In genomic region chr13:80655778-80656518, GRCh38 we compare ENCODE assay signal across 17 cellular contexts.
DNase-seq lines count a peak whose midpoint lies in the region; ATAC-seq and TF ChIP-seq lines count a peak whose summit lies in the region.
"Had no signal": no experiment of that assay in that cellular context is flagged by ENCODE, and none has a peak within 500 bp of the region (broad histone marks: within the 10 kb centered on the region; RNA-seq: fewer than 3 reads in every experiment).

No MANE protein-coding gene starts in this region.

- H3K79me2 ChIP-seq in OCI-LY7 (ENCODE audit: insufficient read depth, low read depth, low read length): no peaks in the 10 kb centered on the region

- in situ Hi-C loops in KBM-7 (cut with MboI; ENCODE audit: low pct_unique_long_range_greater_than_20kb, low sequenced_read_pairs): no loop called here

- H3K9me3 ChIP-seq in OCI-LY7 (ENCODE audit: low read length): no peaks in the 10 kb centered on the region
- H3K9me3 ChIP-seq: A549, Peyer's patch had no signal

- intact Hi-C loops in OCI-LY7 (cut with micrococcal nuclease; ENCODE audit: unreplicated experiment): no loop called here

- H4K20me1 ChIP-seq in OCI-LY7 (ENCODE audit: insufficient read depth, low read length): no peaks in the 10 kb centered on the region

- H3K36me3 ChIP-seq in OCI-LY7 (ENCODE audit: insufficient read depth, low read length): no peaks in the 10 kb centered on the region
- H3K36me3 ChIP-seq: Peyer's patch had no signal

- POLR2A ChIA-PET in OCI-LY7 (lab: Charles Lee): no interaction called here

- no peak overlapping the region for H3K4me2 ChIP-seq in OCI-LY7 (ENCODE audit: low read length)
- H3K4me2 ChIP-seq: A549 had no signal

- DNase-seq in NCI-H82 (lab: John Stamatoyannopoulos, UW): peak; percentile 8
- DNase-seq in NCI-H82 treated with DMSO at 0.1 percent for 48 hours (lab: John Stamatoyannopoulos, UW; ENCODE audit: unreplicated experiment): no peak
- DNase-seq in OCI-LY7 (ENCODE audit: low spot score): peak; percentile 1
- no peak for DNase-seq in epithelial cell of proximal tubule (ENCODE audit: low read depth)
- DNase-seq in KBM-7: no peak
- no peak for DNase-seq in stimulated activated CD4-positive, alpha-beta T cell treated with anti-CD3 and anti-CD28 coated beads, Interleukin-4, amount 100 ng/mL, for 4 hours
- DNase-seq in glomerular visceral epithelial cell (ENCODE audit: extremely low spot score): no peak
- DNase-seq: DND-41, GDM1, MV-4-11, NCI-H1436, NCI-H2081 treated with DMSO at 0.1 percent for 48 hours, NCI-H69, Peyer's patch, Right ventricle myocardium superior had no signal

- CTCF ChIA-PET in OCI-LY7 (lab: Charles Lee; ENCODE audit: unreplicated experiment): interaction anchor here (0.5 kb wide), 1 partner anchor 26 kb away, joined by 4 read pairs; no protein-coding TSS in a partner anchor

- TF ChIP-seq CTCF in OCI-LY7 (conservative IDR thresholded peaks at IDR 0.05; ENCODE audit: low read length): no peak
- peak; percentile 13 for TF ChIP-seq CTCF in epithelial cell of proximal tubule (conservative IDR thresholded peaks at IDR 0.05; ENCODE audit: low read depth, low read length)

- no peaks in the 10 kb centered on the region for H3K4me1 ChIP-seq in OCI-LY7 (ENCODE audit: insufficient read depth, low read length, poor library complexity, severe bottlenecking)
- H3K4me1 ChIP-seq: A549, Peyer's patch had no signal

- ATAC-seq in HG03159 (IDR thresholded peaks at IDR 0.05; ENCODE audit: unreplicated experiment): no peak
- ATAC-seq: A549 had no signal

- H3K4me3 ChIP-seq in OCI-LY7 (ENCODE audit: low read depth, low read length, poor library complexity, severe bottlenecking) (no peak overlapping the region), epithelial cell of proximal tubule (ENCODE audit: low read depth, low read length) (no peak overlapping the region)
- H3K4me3 ChIP-seq: A549, Peyer's patch had no signal

- no peak overlapping the region for H3K27ac ChIP-seq in OCI-LY7 (ENCODE audit: low read depth, low read length, poor library complexity, severe bottlenecking)
- H3K27ac ChIP-seq: A549, Peyer's patch had no signal

- BruUV-seq in OCI-LY7 (replicated peaks; lab: Mats Ljungman, UMichigan): no TSS peak

- no peak overlapping the region for H2AFZ ChIP-seq in OCI-LY7 (ENCODE audit: low read length)

- H3K9me2 ChIP-seq in OCI-LY7 (ENCODE audit: insufficient read depth, low read length): no peaks in the 10 kb centered on the region

Comparison
In these comparisons a context has a peak if more than half of its experiments do, and no peak if none do; other contexts are left out.
1. DNase-seq: peak in NCI-H82 (single experiment) and OCI-LY7 (single experiment); none in NCI-H82 treated with DMSO at 0.1 percent for 48 hours (single experiment), epithelial cell of proximal tubule (single experiment), KBM-7 (single experiment), stimulated activated CD4-positive, alpha-beta T cell treated with anti-CD3 and anti-CD28 coated beads, Interleukin-4, amount 100 ng/mL, for 4 hours (0 of 2) and glomerular visceral epithelial cell (single experiment).